Comparison of ENCODE assay signal across 7 cellular contexts in the genomic region with DNA sequence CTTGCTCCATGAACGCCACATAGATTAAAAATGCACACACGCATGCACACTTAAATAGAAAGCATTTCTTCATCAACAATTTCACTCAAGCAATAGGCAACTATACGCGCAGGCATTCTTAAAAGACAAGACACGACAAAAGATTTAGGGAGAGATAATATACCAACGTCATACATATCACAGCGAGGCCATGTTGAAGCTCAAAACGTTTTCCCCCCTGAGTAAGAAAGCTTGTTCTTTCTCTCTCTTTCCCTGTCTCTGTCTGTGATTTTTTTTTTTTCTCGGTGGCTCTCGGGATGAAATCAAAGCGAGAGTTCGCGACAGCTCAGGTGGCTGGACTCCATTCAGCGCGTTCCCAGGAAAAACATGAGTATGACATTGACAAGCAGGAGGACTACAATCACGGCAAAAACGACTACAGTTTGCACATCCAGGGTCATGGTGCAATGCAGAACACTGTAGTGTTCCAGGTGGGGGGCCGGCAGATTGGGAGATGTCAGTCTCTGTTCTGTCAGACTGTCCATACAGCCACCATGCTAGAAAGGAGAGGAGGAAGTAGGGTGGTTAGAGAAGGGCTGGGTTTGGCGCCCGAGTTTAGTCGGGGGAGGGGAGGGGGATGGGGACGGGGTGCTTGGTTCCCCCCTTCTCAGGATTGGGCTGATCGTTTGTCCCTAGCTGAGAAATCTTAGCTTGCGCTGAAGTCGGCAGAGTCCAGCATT. TPM values are rescaled to one million over a fixed set of nuclear protein-coding genes. Genes with fewer than 3 reads are reported as not detected.
DNase-seq lines count a peak whose midpoint lies in the region; ATAC-seq and TF ChIP-seq lines count a peak whose summit lies in the region.

No MANE protein-coding gene starts in this region.

- peak overlapping the region; percentile 83; the same call in 1 of the 2 replicates for H2AFZ ChIP-seq in OCI-LY7 (ENCODE audit: low read length)

- H3K4me1 ChIP-seq in OCI-LY7 (ENCODE audit: insufficient read depth, low read length, poor library complexity, severe bottlenecking) (peaks cover 6% of the 10 kb centered on the region), adipocyte (ENCODE audit: control insufficient read depth, insufficient read depth, low read length) (no peaks in the 10 kb centered on the region), iPS-15b (ENCODE audit: control insufficient read depth, insufficient read depth, low read length) (peaks cover 5% of the 10 kb centered on the region), spleen (peaks cover 0 to 31% (median 7%) of the 10 kb centered on the region in 6 donors)

- peak overlapping the region; percentile 83 for H3K4me3 ChIP-seq in OCI-LY7 (ENCODE audit: low read depth, low read length, poor library complexity, severe bottlenecking)
- peak overlapping the region; percentile 87 for H3K4me3 ChIP-seq in adipocyte (ENCODE audit: low read length)
- H3K4me3 ChIP-seq in iPS-15b (ENCODE audit: low read depth, low read length), result peak overlapping the region; percentile 70
- H3K4me3 ChIP-seq in spleen, result peak overlapping the region; percentile 46 to 80 (median 56)

- H4K20me1 ChIP-seq in OCI-LY7 (ENCODE audit: insufficient read depth, low read length), result no peaks in the 10 kb centered on the region

- H3K9me2 ChIP-seq in OCI-LY7 (ENCODE audit: insufficient read depth, low read length), result no peaks in the 10 kb centered on the region

- intact Hi-C loops in OCI-LY7 (cut with micrococcal nuclease; ENCODE audit: unreplicated experiment), result no loop called here
- intact Hi-C loops in spleen (cut with DNase I; ENCODE audit: low total_unique reads), result no loop called here

- POLR2A ChIA-PET in OCI-LY7 (lab: Charles Lee), result interaction anchor here (0.6 to 2.4 kb wide), 9 partner anchors 10 to 1914 kb away, joined by 3 to 10 read pairs (median 3); no protein-coding TSS in a partner anchor

- H3K27me3 ChIP-seq in adipocyte (replicated peaks; ENCODE audit: control insufficient read depth, insufficient read depth, low read length), result peaks cover 4% of the 10 kb centered on the region
- no peaks in the 10 kb centered on the region for H3K27me3 ChIP-seq in iPS-15b (ENCODE audit: control insufficient read depth, insufficient read depth, low read length)
- H3K27me3 ChIP-seq in spleen (replicated peaks in 1 of 7), result no peaks in the 10 kb centered on the region

- ATAC-seq in GM18505 (IDR thresholded peaks at IDR 0.05; ENCODE audit: unreplicated experiment) (peak; percentile 26), HG02642 (IDR thresholded peaks at IDR 0.05; ENCODE audit: poor library complexity, unreplicated experiment) (peak; percentile 33)

- WGBS in spleen, 5 donors, result 1 to 32% (median 9%) methylated on average over 16 to 25 of the region's 25 CpGs

- peak overlapping the region; percentile 93 for H3K4me2 ChIP-seq in OCI-LY7 (ENCODE audit: low read length)

- H3K9ac ChIP-seq in adipocyte (ENCODE audit: low read length) (peak overlapping the region; percentile 92), iPS-15b (ENCODE audit: low read depth, low read length) (peak overlapping the region; percentile 83)

- TF ChIP-seq POLR2A in GM18505 (IDR thresholded peaks at IDR 0.05; ENCODE audit: borderline replicate concordance, extremely low read depth, insufficient read depth, insufficient read length) (no peak), spleen (IDR thresholded peaks at IDR 0.05) (no peak)

- H3K27ac ChIP-seq in OCI-LY7 (ENCODE audit: low read depth, low read length, poor library complexity, severe bottlenecking), result peak overlapping the region; percentile 62
- peak overlapping the region; percentile 80 to 92 (median 90) for H3K27ac ChIP-seq in spleen

- CTCF ChIA-PET in OCI-LY7 (lab: Charles Lee; ENCODE audit: unreplicated experiment), result interaction anchor here (0.6 kb wide), 1 partner anchor 29 kb away, joined by 4 read pairs; no protein-coding TSS in a partner anchor

- DNase-seq in OCI-LY7 (ENCODE audit: low spot score), result peak; percentile 32
- DNase-seq in adipocyte (ENCODE audit: low read depth), result peak; percentile 58
- no peak for DNase-seq in spleen
- DNase-seq in DMS79 treated with DMSO at 0.1 percent for 48 hours (lab: John Stamatoyannopoulos, UW), result no peak

- H3K36me3 ChIP-seq in OCI-LY7 (ENCODE audit: insufficient read depth, low read length) (no peaks in the 10 kb centered on the region), adipocyte (ENCODE audit: control insufficient read depth, insufficient read depth, low read length, severe bottlenecking) (no peaks in the 10 kb centered on the region), iPS-15b (ENCODE audit: control insufficient read depth, insufficient read depth, low read length) (no peaks in the 10 kb centered on the region), spleen (no peaks in the 10 kb centered on the region)

- TF ChIP-seq CTCF in OCI-LY7 (conservative IDR thresholded peaks at IDR 0.05; ENCODE audit: low read length), result no peak
- TF ChIP-seq CTCF in spleen (IDR thresholded peaks at IDR 0.05 in 8 of 11, conservative IDR thresholded peaks at IDR 0.05 in 3 of 11), result no peak

- H3K9me3 ChIP-seq in OCI-LY7 (ENCODE audit: low read length), result no peaks in the 10 kb centered on the region
- no peaks in the 10 kb centered on the region for H3K9me3 ChIP-seq in adipocyte (ENCODE audit: control insufficient read depth, low read length)
- no peaks in the 10 kb centered on the region for H3K9me3 ChIP-seq in iPS-15b (ENCODE audit: control insufficient read depth, insufficient read depth, low read length)
- H3K9me3 ChIP-seq in spleen, result no peaks in the 10 kb centered on the region

- H3K79me2 ChIP-seq in OCI-LY7 (ENCODE audit: insufficient read depth, low read depth, low read length), result peaks cover 6% of the 10 kb centered on the region; the same call in 1 of the 2 replicates

- no TSS peak for BruUV-seq in OCI-LY7 (replicated peaks; lab: Mats Ljungman, UMichigan)

RNA-seq across cellular contexts. Expression of a gene that starts 30.7 kb away (rescaled TPM):
- total RNA-seq in OCI-LY7 (2014; rRNA removed; shearing (Covaris generic)), result 12.8 and 18.4 TPM in 2 replicates
- 21.7 and 26.7 TPM in 2 replicates for total RNA-seq in OCI-LY7 (2022)
- total RNA-seq in spleen, result 10 to 100 TPM; 14.2 to 29.8 (median 19.6) TPM
- 10 to 100 TPM in 1 of 3 donors, 1 to 10 TPM in 2; 8.3 to 10.6 (median 9.9) TPM for polyA plus RNA-seq in spleen

Comparison
In these comparisons a context has a peak if more than half of its experiments do, and no peak if none do; other contexts are left out.
1. DNase-seq: peak in OCI-LY7 (single experiment) and adipocyte (single experiment); none in spleen (single experiment) and DMS79 treated with DMSO at 0.1 percent for 48 hours (single experiment).
2. Peak in every context shown above with its lines, with median percentiles within 50 percentile points of each other: H3K4me3 ChIP-seq.